Comparison of ENCODE assay signal across 14 cellular contexts in genomic region chr3:62159693-62160092, GRCh38.
DNase-seq lines count a peak whose midpoint lies in the region; ATAC-seq and TF ChIP-seq lines count a peak whose summit lies in the region.
"Had no signal": no experiment of that assay in that cellular context is flagged by ENCODE, and none has a peak within 500 bp of the region (broad histone marks: within the 10 kb centered on the region; RNA-seq: fewer than 3 reads in every experiment).

No MANE protein-coding gene starts in this region.

- no peaks in the 10 kb centered on the region for H3F3A ChIP-seq in GM23338 (replicated peaks; ENCODE audit: low read depth)

- no peak for TF ChIP-seq CTCF in Peyer's patch (IDR thresholded peaks at IDR 0.05)
- no peak for TF ChIP-seq CTCF in fibroblast of pulmonary artery (IDR thresholded peaks at IDR 0.05; ENCODE audit: low read length, missing control alignments)
- no peak for TF ChIP-seq CTCF in mesothelial cell of epicardium (IDR thresholded peaks at IDR 0.05; ENCODE audit: unreplicated experiment)
- no peak for TF ChIP-seq CTCF in GM23338 (conservative IDR thresholded peaks at IDR 0.05; ENCODE audit: low read depth in 2 of 2)

- TF ChIP-seq POLR2A in Peyer's patch (IDR thresholded peaks at IDR 0.05) (no peak), GM18505 (IDR thresholded peaks at IDR 0.05; ENCODE audit: borderline replicate concordance, extremely low read depth, insufficient read depth, insufficient read length) (no peak)

- H3K36me3 Mint-ChIP-seq in mesothelial cell of epicardium, result no peaks in the 10 kb centered on the region
- H3K36me3 Mint-ChIP-seq in activated naive CD8-positive, alpha-beta T cell treated with anti-CD3 and anti-CD28 coated beads for 36 hours, result no peaks in the 10 kb centered on the region
- H3K36me3 Mint-ChIP-seq in GM23338 (ENCODE audit: low read depth), result peaks cover 19% of the 10 kb centered on the region
- H3K36me3 Mint-ChIP-seq: activated naive CD8-positive, alpha-beta T cell treated with anti-CD3 and anti-CD28 coated beads, Interleukin-2, amount 10 ng/mL, durations not matched to agents 7 days and 5 days had no signal

- H3K4me1 Mint-ChIP-seq in mesothelial cell of epicardium (peaks cover 4% of the 10 kb centered on the region), GM23338 (peaks cover 7% of the 10 kb centered on the region; the same call in 1 of the 3 replicates)
- no peaks in the 10 kb centered on the region for H3K4me1 Mint-ChIP-seq in activated naive CD8-positive, alpha-beta T cell treated with anti-CD3 and anti-CD28 coated beads for 36 hours
- H3K4me1 Mint-ChIP-seq: activated naive CD8-positive, alpha-beta T cell treated with anti-CD3 and anti-CD28 coated beads, Interleukin-2, amount 10 ng/mL, durations not matched to agents 7 days and 5 days had no signal

- H3K4me3 Mint-ChIP-seq in mesothelial cell of epicardium (no peak overlapping the region), GM23338 (no peak overlapping the region)
- H3K4me3 Mint-ChIP-seq in activated naive CD8-positive, alpha-beta T cell treated with anti-CD3 and anti-CD28 coated beads for 36 hours, result no peak overlapping the region
- H3K4me3 Mint-ChIP-seq: activated naive CD8-positive, alpha-beta T cell treated with anti-CD3 and anti-CD28 coated beads, Interleukin-2, amount 10 ng/mL, durations not matched to agents 7 days and 5 days had no signal

- peak overlapping the region; percentile 3 for H3K27ac Mint-ChIP-seq in mesothelial cell of epicardium
- no peak overlapping the region for H3K27ac Mint-ChIP-seq in activated naive CD8-positive, alpha-beta T cell treated with anti-CD3 and anti-CD28 coated beads for 36 hours
- H3K27ac Mint-ChIP-seq in GM23338, result no peak overlapping the region
- H3K27ac Mint-ChIP-seq: activated naive CD8-positive, alpha-beta T cell treated with anti-CD3 and anti-CD28 coated beads, Interleukin-2, amount 10 ng/mL, durations not matched to agents 7 days and 5 days had no signal

- no peaks in the 10 kb centered on the region for H3K79me2 ChIP-seq in GM23338 (replicated peaks; ENCODE audit: insufficient read depth)

- no peaks in the 10 kb centered on the region for H3K9me2 ChIP-seq in GM23338 (ENCODE audit: insufficient read depth)
- H3K9me2 ChIP-seq: SK-N-SH had no signal

- H3K4me3 ChIP-seq in Peyer's patch (no peak overlapping the region), fibroblast of pulmonary artery (replicated peaks; ENCODE audit: low read depth, low read length) (no peak overlapping the region), subcutaneous abdominal adipose tissue (ENCODE audit: low read depth in 1 of 5, low read length in 5 of 5) (peak overlapping the region in 1 of 5 donors; percentile 38), GM23338 (no peak overlapping the region)

- H3K9me3 Mint-ChIP-seq in mesothelial cell of epicardium (no peaks in the 10 kb centered on the region), GM23338 (no peaks in the 10 kb centered on the region)
- no peaks in the 10 kb centered on the region for H3K9me3 Mint-ChIP-seq in activated naive CD8-positive, alpha-beta T cell treated with anti-CD3 and anti-CD28 coated beads for 36 hours
- H3K9me3 Mint-ChIP-seq: activated naive CD8-positive, alpha-beta T cell treated with anti-CD3 and anti-CD28 coated beads, Interleukin-2, amount 10 ng/mL, durations not matched to agents 7 days and 5 days had no signal

- no peak overlapping the region for H3K4me2 ChIP-seq in GM23338
- H3K4me2 ChIP-seq: SK-N-SH had no signal

- DNase-seq in Peyer's patch (peak in 1 of 3 donors; percentile 62), fibroblast of pulmonary artery (ENCODE audit: low read depth) (peak; percentile 95), mesothelial cell of epicardium (ENCODE audit: low spot score in 2 of 2, unreplicated experiment in 2 of 2) (no peak), GM23338 (ENCODE audit: low spot score) (no peak)
- DNase-seq in activated naive CD8-positive, alpha-beta T cell treated with anti-CD3 and anti-CD28 coated beads for 36 hours, result no peak
- DNase-seq: activated naive CD8-positive, alpha-beta T cell treated with anti-CD3 and anti-CD28 coated beads, Interleukin-2, amount 10 ng/mL, durations not matched to agents 7 days and 5 days; Caco-2; mesendoderm; NCI-H345; SK-N-SH had no signal

- H3K9me3 ChIP-seq in Peyer's patch (no peaks in the 10 kb centered on the region), subcutaneous abdominal adipose tissue (ENCODE audit: control insufficient read depth in 5 of 5, low read length in 5 of 5) (no peaks in the 10 kb centered on the region)
- H3K9me3 ChIP-seq: Caco-2, SK-N-SH had no signal

- H3K27me3 ChIP-seq in Peyer's patch, result no peaks in the 10 kb centered on the region
- no peaks in the 10 kb centered on the region for H3K27me3 ChIP-seq in subcutaneous abdominal adipose tissue (ENCODE audit: control insufficient read depth in 5 of 5, insufficient read depth in 4 of 5, low read length in 5 of 5)
- H3K27me3 ChIP-seq in GM23338 (ENCODE audit: insufficient read depth), result no peaks in the 10 kb centered on the region

- H3K4me1 ChIP-seq in Peyer's patch, result peaks cover 0 to 4% (median 0%) of the 10 kb centered on the region in 4 donors
- H3K4me1 ChIP-seq in subcutaneous abdominal adipose tissue (ENCODE audit: control insufficient read depth in 5 of 5, insufficient read depth in 5 of 5, low read length in 5 of 5), result peaks cover 15 to 51% (median 37%) of the 10 kb centered on the region in 5 donors
- no peaks in the 10 kb centered on the region for H3K4me1 ChIP-seq in GM23338 (ENCODE audit: insufficient read depth)
- H3K4me1 ChIP-seq: Caco-2 had no signal

- no peak overlapping the region for H2AFZ ChIP-seq in GM23338

- H3K36me3 ChIP-seq in Peyer's patch (no peaks in the 10 kb centered on the region), subcutaneous abdominal adipose tissue (ENCODE audit: control insufficient read depth in 5 of 5, insufficient read depth in 5 of 5, low read length in 5 of 5) (peaks cover 0 to 5% (median 0%) of the 10 kb centered on the region in 5 donors), GM23338 (ENCODE audit: insufficient read depth) (no peaks in the 10 kb centered on the region)

- H3K27ac ChIP-seq in Peyer's patch, result peak overlapping the region; percentile 19 to 67 (median 54)
- H3K27ac ChIP-seq in subcutaneous abdominal adipose tissue (ENCODE audit: low read depth, low read length), result peak overlapping the region; percentile 85
- no peak overlapping the region for H3K27ac ChIP-seq in GM23338 (ENCODE audit: low read depth)
- H3K27ac ChIP-seq: epithelial cell of prostate had no signal

- H4K20me1 ChIP-seq in GM23338 (replicated peaks; ENCODE audit: insufficient read depth), result no peaks in the 10 kb centered on the region

- H3K9ac ChIP-seq in subcutaneous abdominal adipose tissue (ENCODE audit: low read length in 5 of 5), result peak overlapping the region in 1 of 5 donors; percentile 22
- H3K9ac ChIP-seq: SK-N-SH had no signal

- ATAC-seq in GM18505 (IDR thresholded peaks at IDR 0.05; ENCODE audit: unreplicated experiment) (no peak), GM23338 (no peak), GM21529 (IDR thresholded peaks at IDR 0.05; ENCODE audit: unreplicated experiment) (no peak)

- H3K27me3 Mint-ChIP-seq in mesothelial cell of epicardium (ENCODE audit: low read depth) (no peaks in the 10 kb centered on the region), GM23338 (ENCODE audit: insufficient read depth, low read depth, poor library complexity) (peaks cover 6% of the 10 kb centered on the region)
- no peaks in the 10 kb centered on the region for H3K27me3 Mint-ChIP-seq in activated naive CD8-positive, alpha-beta T cell treated with anti-CD3 and anti-CD28 coated beads for 36 hours

TF ChIP-seq in GM23338, 12 proteins besides CTCF, POLR2A, EP300 and RAD21 (continues in another document):
- TF ChIP-seq EZH2 (IDR thresholded peaks at IDR 0.05; ENCODE audit: low read depth, unreplicated experiment) (no peak), JUNB (IDR thresholded peaks at IDR 0.05; ENCODE audit: unreplicated experiment) (no peak), CREB1 (CRISPR knock-in tag; IDR thresholded peaks at IDR 0.05; ENCODE audit: low read depth) (no peak), POLR2AphosphoS5 (IDR thresholded peaks at IDR 0.05; ENCODE audit: low read depth) (no peak), ZNF331 (CRISPR knock-in tag; IDR thresholded peaks at IDR 0.05; ENCODE audit: low read depth) (no peak), STAT1 (IDR thresholded peaks at IDR 0.05; ENCODE audit: unreplicated experiment) (no peak), NANOG (IDR thresholded peaks at IDR 0.05; ENCODE audit: borderline replicate concordance) (no peak), EZH2phosphoT487 (IDR thresholded peaks at IDR 0.05; ENCODE audit: unreplicated experiment) (no peak)
- TF ChIP-seq, protein P1, sequence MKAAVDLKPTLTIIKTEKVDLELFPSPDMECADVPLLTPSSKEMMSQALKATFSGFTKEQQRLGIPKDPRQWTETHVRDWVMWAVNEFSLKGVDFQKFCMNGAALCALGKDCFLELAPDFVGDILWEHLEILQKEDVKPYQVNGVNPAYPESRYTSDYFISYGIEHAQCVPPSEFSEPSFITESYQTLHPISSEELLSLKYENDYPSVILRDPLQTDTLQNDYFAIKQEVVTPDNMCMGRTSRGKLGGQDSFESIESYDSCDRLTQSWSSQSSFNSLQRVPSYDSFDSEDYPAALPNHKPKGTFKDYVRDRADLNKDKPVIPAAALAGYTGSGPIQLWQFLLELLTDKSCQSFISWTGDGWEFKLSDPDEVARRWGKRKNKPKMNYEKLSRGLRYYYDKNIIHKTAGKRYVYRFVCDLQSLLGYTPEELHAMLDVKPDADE (IDR thresholded peaks at IDR 0.05), result no peak
